ENCODE assay signal across 21 cellular contexts in genomic region chr4:25421819-25422511, GRCh38. TPM values are rescaled to one million over a fixed set of nuclear protein-coding genes. Genes with fewer than 3 reads are reported as not detected.
DNase-seq lines count a peak whose midpoint lies in the region; ATAC-seq and TF ChIP-seq lines count a peak whose summit lies in the region.
"Had no signal": no experiment of that assay in that cellular context is flagged by ENCODE, and none has a peak within 500 bp of the region (broad histone marks: within the 10 kb centered on the region; RNA-seq: fewer than 3 reads in every experiment).

No MANE protein-coding gene starts in this region.

- peak; percentile 61 for ATAC-seq in GM18505 (IDR thresholded peaks at IDR 0.05; ENCODE audit: unreplicated experiment)
- peak; percentile 72 for ATAC-seq in GM19395 (IDR thresholded peaks at IDR 0.05; ENCODE audit: unreplicated experiment)
- peak; percentile 42 for ATAC-seq in HG03469 (IDR thresholded peaks at IDR 0.05; ENCODE audit: unreplicated experiment)
- ATAC-seq in GM18517 (IDR thresholded peaks at IDR 0.05; ENCODE audit: unreplicated experiment) = no peak
- ATAC-seq: heart left ventricle had no signal

- peaks cover 21% of the 10 kb centered on the region for H3K36me3 ChIP-seq in GM23248 (ENCODE audit: low read depth)
- H3K36me3 ChIP-seq: BE2C had no signal

- no peaks in the 10 kb centered on the region for H3F3A ChIP-seq in GM23248 (ENCODE audit: insufficient read depth)

- DNase-seq in fibroblast of villous mesenchyme (ENCODE audit: low read depth) (peak; percentile 16), Ammon's horn (ENCODE audit: low spot score) (no peak), AG08396 (ENCODE audit: low spot score) (no peak), GM23248 (no peak)
- DNase-seq: activated gamma-delta T cell, BE2C, dermis blood vessel endothelial cell, H9, heart left ventricle, Kasumi-1, mesendoderm, NCI-H146, NCI-H446, T1000, thyroid gland had no signal

- no peak for TF ChIP-seq POLR2A in GM18505 (IDR thresholded peaks at IDR 0.05; ENCODE audit: borderline replicate concordance, extremely low read depth, insufficient read depth, insufficient read length)

- in situ Hi-C loops in GM23248 (cut with MboI) = no loop called here

- no peaks in the 10 kb centered on the region for H3K9me3 ChIP-seq in GM23248 (ENCODE audit: low read depth)
- H3K9me3 ChIP-seq: BE2C, esophagus muscularis mucosa, heart left ventricle, thyroid gland had no signal

- H2AFZ ChIP-seq in GM23248 = no peak overlapping the region
- H2AFZ ChIP-seq: neural progenitor cell had no signal

- H3K4me3 ChIP-seq in fibroblast of villous mesenchyme (ENCODE audit: low read depth, low read length) = no peak overlapping the region
- no peak overlapping the region for H3K4me3 ChIP-seq in GM23248
- H3K4me3 ChIP-seq: esophagus muscularis mucosa, heart left ventricle, neural progenitor cell, thyroid gland had no signal

- no peak overlapping the region for H3K4me2 ChIP-seq in GM23248 (ENCODE audit: unreplicated experiment)
- H3K4me2 ChIP-seq: neural progenitor cell had no signal

- no peak overlapping the region for H3K27ac ChIP-seq in GM23248
- H3K27ac ChIP-seq: esophagus muscularis mucosa, neural progenitor cell, thyroid gland had no signal

- no peak overlapping the region for H3K9ac ChIP-seq in GM23248
- H3K9ac ChIP-seq: neural progenitor cell had no signal

- no peaks in the 10 kb centered on the region for H3K4me1 ChIP-seq in GM23248 (ENCODE audit: insufficient read depth)
- H3K4me1 ChIP-seq: BE2C, neural progenitor cell, thyroid gland had no signal

- WGBS in GM23248 (ENCODE audit: low coverage in 1 of 2, low lambda C conversion rate in 2 of 2, missing lambda C conversion rate in 2 of 2), 2 experiments = 63% methylated on average over 4 of the region's 4 CpGs

- TF ChIP-seq CTCF in fibroblast of villous mesenchyme (IDR thresholded peaks at IDR 0.05; ENCODE audit: insufficient read depth, low read depth, low read length) = no peak

- no peaks in the 10 kb centered on the region for H3K27me3 ChIP-seq in GM23248 (replicated peaks; ENCODE audit: insufficient read depth)
- H3K27me3 ChIP-seq: BE2C, esophagus muscularis mucosa, heart left ventricle, neural progenitor cell, thyroid gland had no signal

- H3K9me2 ChIP-seq in GM23248 (ENCODE audit: insufficient read depth) = no peaks in the 10 kb centered on the region

- H4K20me1 ChIP-seq in GM23248 (ENCODE audit: insufficient read depth) = no peaks in the 10 kb centered on the region

- H3K79me2 ChIP-seq in GM23248 (ENCODE audit: insufficient read depth) = no peaks in the 10 kb centered on the region

RNA-seq across cellular contexts. Expression of gene ANAPC4, which starts 44.9 kb away (rescaled TPM):
- total RNA-seq in fibroblast of villous mesenchyme = 25.4 and 27.6 TPM in 2 replicates
- 19.7 and 20.0 TPM in 2 replicates for total RNA-seq in GM23248 (2014; rRNA removed; shearing (Covaris generic))
- 21.3 and 22.0 TPM in 2 replicates for polyA plus RNA-seq in GM23248 (2016; fragmentation: Nextera tagmentation; extraction: Ambion mirVana)
